23 cellular contexts compared by ENCODE assay signal in genomic region chr16:27472091-27473020, GRCh38.
DNase-seq lines count a peak whose midpoint lies in the region; FAIRE-seq and TF ChIP-seq lines count a peak whose summit lies in the region.
"Had no signal": no experiment of that assay in that cellular context is flagged by ENCODE, and none has a peak within 500 bp of the region (broad histone marks: within the 10 kb centered on the region; RNA-seq: fewer than 3 reads in every experiment).

No MANE protein-coding gene starts in this region.

- no peak overlapping the region for H3K4me3 Mint-ChIP-seq in CD8-positive, alpha-beta memory T cell
- no peak overlapping the region for H3K4me3 Mint-ChIP-seq in endodermal cell
- H3K4me3 Mint-ChIP-seq: activated CD8-positive, alpha-beta memory T cell treated with anti-CD3 and anti-CD28 coated beads, Interleukin-2, amount 10 ng/mL, durations not matched to agents 7 days and 5 days; B cell; T-helper 1 cell treated with Interleukin-12 subunit alpha and Interleukin-12 subunit beta and Interleukin-4 antibody, amounts not matched to agents 30 μg/mL and 1 μg/mL, for 36 hours had no signal

- no peak for FAIRE-seq in urothelium cell line (lab: Jason Lieb, UNC)
- FAIRE-seq: D721Med, HTR-8/SVneo, islet of Langerhans had no signal

- no peak for DNase-seq in CD8-positive, alpha-beta memory T cell
- DNase-seq in LHCN-M2 (ENCODE audit: low read depth) (peak; percentile 52), endodermal cell (no peak), osteoblast (ENCODE audit: insufficient read length, low spot score, missing footprints) (peak; percentile 90), erythroblast (lab: John Stamatoyannopoulos, UW) (no peak), urothelium cell line (ENCODE audit: low spot score) (no peak), NCI-H510A treated with DMSO at 0.1 percent for 48 hours (lab: John Stamatoyannopoulos, UW) (no peak)
- DNase-seq: activated CD4-positive, CD25-positive, alpha-beta regulatory T cell; activated CD8-positive, alpha-beta memory T cell treated with anti-CD3 and anti-CD28 coated beads, Interleukin-2, amount 10 ng/mL, durations not matched to agents 7 days and 5 days; cerebellar nuclear complex; effector memory CD4-positive, alpha-beta T cell; NCI-H1417 treated with DMSO at 0.1 percent for 48 hours; NCI-H2171; NCI-H748 treated with DMSO at 0.1 percent for 48 hours; stimulated activated CD4-positive, alpha-beta T cell treated with anti-CD3 and anti-CD28 coated beads, Interleukin-2, amount 100 ng/mL, for 48 hours; upper lobe of left lung had no signal

- H3K36me3 Mint-ChIP-seq in CD8-positive, alpha-beta memory T cell: peaks cover 26 to 96% (median 36%) of the 10 kb centered on the region in 3 donors
- peaks cover 87% of the 10 kb centered on the region for H3K36me3 Mint-ChIP-seq in endodermal cell (ENCODE audit: low read depth)

- no peak overlapping the region for H3K4me2 ChIP-seq in osteoblast (ENCODE audit: insufficient read depth, low read length)

- no peak overlapping the region for H3K4me3 ChIP-seq in CD8-positive, alpha-beta memory T cell (ENCODE audit: low read length)
- H3K4me3 ChIP-seq in endodermal cell (ENCODE audit: low read length) (no peak overlapping the region), osteoblast (ENCODE audit: insufficient read depth, low read length) (no peak overlapping the region)
- H3K4me3 ChIP-seq: lung, upper lobe of left lung had no signal

- no peak overlapping the region for H3K9ac ChIP-seq in endodermal cell (ENCODE audit: extremely low read depth, low read length, poor library complexity, severe bottlenecking)
- H3K9ac ChIP-seq: parathyroid adenoma had no signal

- peak overlapping the region; percentile 54 for H3K27ac ChIP-seq in CD8-positive, alpha-beta memory T cell (ENCODE audit: low read depth, low read length)
- H3K27ac ChIP-seq in endodermal cell (ENCODE audit: low read depth, low read length) (no peak overlapping the region), osteoblast (ENCODE audit: low read depth, low read length) (peak overlapping the region; percentile 61)
- H3K27ac ChIP-seq: parathyroid adenoma had no signal

- no peak for TF ChIP-seq POLR2A in erythroblast (IDR thresholded peaks at IDR 0.05; ENCODE audit: low read length)

- H3K79me2 ChIP-seq in osteoblast (ENCODE audit: insufficient read depth, low read length): no peaks in the 10 kb centered on the region
- H3K79me2 ChIP-seq: parathyroid adenoma had no signal

- POLR2A ChIA-PET in CD8-positive, alpha-beta memory T cell (lab: Charles Lee): no interaction called here

- no peaks in the 10 kb centered on the region for H3K4me1 ChIP-seq in CD8-positive, alpha-beta memory T cell (ENCODE audit: insufficient read depth, low read length)
- H3K4me1 ChIP-seq in endodermal cell (ENCODE audit: control insufficient read depth, insufficient read depth, low read length) (no peaks in the 10 kb centered on the region), osteoblast (ENCODE audit: insufficient read depth, low read length) (peaks cover 32% of the 10 kb centered on the region)
- H3K4me1 ChIP-seq: parathyroid adenoma had no signal

- no peaks in the 10 kb centered on the region for H3K27me3 Mint-ChIP-seq in CD8-positive, alpha-beta memory T cell
- no peaks in the 10 kb centered on the region for H3K27me3 Mint-ChIP-seq in endodermal cell (ENCODE audit: insufficient read depth)
- H3K27me3 Mint-ChIP-seq: activated CD8-positive, alpha-beta memory T cell treated with anti-CD3 and anti-CD28 coated beads, Interleukin-2, amount 10 ng/mL, durations not matched to agents 7 days and 5 days; B cell had no signal

- peak overlapping the region in 7 of 8 donors; percentile 18 to 83 (median 64) for H3K27ac Mint-ChIP-seq in CD8-positive, alpha-beta memory T cell
- peak overlapping the region; percentile 56 for H3K27ac Mint-ChIP-seq in endodermal cell
- H3K27ac Mint-ChIP-seq: activated CD8-positive, alpha-beta memory T cell treated with anti-CD3 and anti-CD28 coated beads, Interleukin-2, amount 10 ng/mL, durations not matched to agents 7 days and 5 days; B cell; T-helper 1 cell treated with Interleukin-12 subunit alpha and Interleukin-12 subunit beta and Interleukin-4 antibody, amounts not matched to agents 30 μg/mL and 1 μg/mL, for 36 hours had no signal

- H3K4me1 Mint-ChIP-seq in CD8-positive, alpha-beta memory T cell: no peaks in the 10 kb centered on the region
- H3K4me1 Mint-ChIP-seq in endodermal cell: no peaks in the 10 kb centered on the region
- H3K4me1 Mint-ChIP-seq: activated CD8-positive, alpha-beta memory T cell treated with anti-CD3 and anti-CD28 coated beads, Interleukin-2, amount 10 ng/mL, durations not matched to agents 7 days and 5 days; B cell had no signal

- TF ChIP-seq CTCF in endodermal cell (conservative IDR thresholded peaks at IDR 0.05) (no peak), osteoblast (IDR thresholded peaks at IDR 0.05; ENCODE audit: extremely low read depth, low read depth, low read length) (no peak)

- peaks cover 58% of the 10 kb centered on the region for H3K36me3 ChIP-seq in CD8-positive, alpha-beta memory T cell (ENCODE audit: insufficient read depth, low read length)
- H3K36me3 ChIP-seq in endodermal cell (ENCODE audit: control insufficient read depth, insufficient read depth, low read length): peaks cover 100% of the 10 kb centered on the region
- peaks cover 78% of the 10 kb centered on the region for H3K36me3 ChIP-seq in osteoblast (ENCODE audit: insufficient read depth, low read length)

- H3K9me3 Mint-ChIP-seq in CD8-positive, alpha-beta memory T cell: no peaks in the 10 kb centered on the region
- H3K9me3 Mint-ChIP-seq in endodermal cell: no peaks in the 10 kb centered on the region
- H3K9me3 Mint-ChIP-seq: T-helper 1 cell treated with Interleukin-12 subunit alpha and Interleukin-12 subunit beta and Interleukin-4 antibody, amounts not matched to agents 30 μg/mL and 1 μg/mL, for 36 hours had no signal

- no peak overlapping the region for H2AFZ ChIP-seq in osteoblast (ENCODE audit: low read length)
- H2AFZ ChIP-seq: parathyroid adenoma had no signal

- 96 to 97% methylated on average over 12 to 15 of the region's 15 CpGs for WGBS in endodermal cell (ENCODE audit: insufficient coverage in 1 of 2, insufficient read length in 1 of 2), 2 experiments

- CTCF ChIA-PET in CD8-positive, alpha-beta memory T cell (lab: Charles Lee): interaction anchor here (1.0 kb wide), 1 partner anchor 293 kb away, joined by 3 read pairs; no protein-coding TSS in a partner anchor

- H4K20me1 ChIP-seq in osteoblast (ENCODE audit: insufficient read depth, low read length): no peaks in the 10 kb centered on the region

- no peaks in the 10 kb centered on the region for H3K9me3 ChIP-seq in CD8-positive, alpha-beta memory T cell (ENCODE audit: low read length)
- H3K9me3 ChIP-seq in endodermal cell (ENCODE audit: control insufficient read depth, low read length): peaks cover 11% of the 10 kb centered on the region
- H3K9me3 ChIP-seq in osteoblast (ENCODE audit: low read depth, low read length): no peaks in the 10 kb centered on the region
- H3K9me3 ChIP-seq: upper lobe of left lung had no signal

- no peaks in the 10 kb centered on the region for H3K27me3 ChIP-seq in CD8-positive, alpha-beta memory T cell (ENCODE audit: insufficient read depth, low read length, poor library complexity, severe bottlenecking)
- H3K27me3 ChIP-seq in endodermal cell (ENCODE audit: control insufficient read depth, insufficient read depth, low read length, poor library complexity, severe bottlenecking): no peaks in the 10 kb centered on the region
- no peaks in the 10 kb centered on the region for H3K27me3 ChIP-seq in osteoblast (ENCODE audit: insufficient read depth, low read length)
- H3K27me3 ChIP-seq: upper lobe of left lung had no signal

Comparison
In these comparisons a context has a peak if more than half of its experiments do, and no peak if none do; other contexts are left out.
1. DNase-seq: peak in LHCN-M2 (single experiment) and osteoblast (single experiment); none in CD8-positive, alpha-beta memory T cell (0 of 5), endodermal cell (single experiment), erythroblast (0 of 2), urothelium cell line (single experiment) and NCI-H510A treated with DMSO at 0.1 percent for 48 hours (single experiment).